In the genomic region with DNA sequence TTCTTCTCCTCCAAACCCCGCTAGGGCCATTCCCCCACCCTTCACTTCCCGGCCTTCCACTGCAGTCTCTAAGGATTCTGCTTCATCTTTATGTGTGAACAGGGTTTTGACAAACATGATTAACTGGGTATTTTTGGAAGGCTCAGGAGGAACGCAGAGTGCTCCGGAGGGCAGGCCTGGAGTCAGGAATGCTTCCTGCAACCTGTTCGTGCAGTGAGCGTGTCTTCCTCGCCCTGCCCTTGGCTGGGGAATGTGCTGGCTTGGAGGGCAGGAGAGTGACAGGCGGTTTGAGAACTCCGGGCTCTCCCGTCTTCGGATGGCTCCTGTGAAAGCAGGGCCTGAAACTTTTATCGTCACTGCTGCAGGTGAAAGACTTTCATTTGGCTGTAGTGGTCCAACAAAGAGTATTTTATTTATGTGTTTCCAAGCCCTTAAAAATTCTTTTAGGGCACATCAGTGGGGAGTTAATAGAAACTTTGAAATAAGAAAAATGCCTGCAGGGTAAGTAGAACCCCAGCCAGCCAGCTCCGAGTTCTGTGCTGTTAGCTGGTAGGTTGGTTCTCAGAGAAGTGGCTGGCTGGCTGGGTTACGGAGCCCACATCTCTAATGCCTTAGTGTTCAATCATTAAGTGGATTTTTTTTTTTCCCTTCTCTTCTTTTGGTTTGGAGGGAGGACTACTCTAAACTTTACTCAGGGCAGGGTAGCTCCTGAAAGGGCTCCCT, we compare ENCODE assay signal across 15 cellular contexts. TPM values are rescaled to one million over a fixed set of nuclear protein-coding genes. Genes with fewer than 3 reads are reported as not detected.
DNase-seq lines count a peak whose midpoint lies in the region; ATAC-seq and TF ChIP-seq lines count a peak whose summit lies in the region.
"Had no signal": no experiment of that assay in that cellular context is flagged by ENCODE, and none has a peak within 500 bp of the region (broad histone marks: within the 10 kb centered on the region; RNA-seq: fewer than 3 reads in every experiment).

No MANE protein-coding gene starts in this region.

- peaks cover 72% of the 10 kb centered on the region for H3K4me1 Mint-ChIP-seq in nephron
- H3K4me1 Mint-ChIP-seq: activated naive CD4-positive, alpha-beta T cell treated with anti-CD3 and anti-CD28 coated beads, Interleukin-2, amount 10 ng/mL, durations not matched to agents 7 days and 5 days had no signal

- H3K4me3 Mint-ChIP-seq in nephron: no peak overlapping the region
- H3K4me3 Mint-ChIP-seq: activated CD4-positive, alpha-beta T cell treated with anti-CD3 and anti-CD28 coated beads for 36 hours; activated naive CD4-positive, alpha-beta T cell treated with anti-CD3 and anti-CD28 coated beads, Interleukin-2, amount 10 ng/mL, durations not matched to agents 7 days and 5 days had no signal

- H3K27me3 ChIP-seq in right atrium auricular region (no peaks in the 10 kb centered on the region), heart left ventricle (no peaks in the 10 kb centered on the region), uterus (no peaks in the 10 kb centered on the region)

- no peaks in the 10 kb centered on the region for H3K27me3 Mint-ChIP-seq in nephron (ENCODE audit: low read depth)

- peak overlapping the region; percentile 77 to 85 (median 84) for H3K27ac Mint-ChIP-seq in nephron
- H3K27ac Mint-ChIP-seq: activated CD4-positive, alpha-beta T cell treated with anti-CD3 and anti-CD28 coated beads for 36 hours; activated naive CD4-positive, alpha-beta T cell treated with anti-CD3 and anti-CD28 coated beads, Interleukin-2, amount 10 ng/mL, durations not matched to agents 7 days and 5 days had no signal

- intact Hi-C loops in Right ventricle myocardium inferior (cut with DNase I): no loop called here
- intact Hi-C loops in heart left ventricle (cut with DNase I): loop anchor here in 1 of 10 donors (10.0 kb wide), 1 partner anchor 46 kb away; a partner anchor contains a TSS
- intact Hi-C loops in uterus (cut with DNase I; ENCODE audit: low total_unique reads): no loop called here

- 50 to 66% (median 60%) methylated on average over 14 of the region's 14 CpGs for WGBS in heart left ventricle, 4 donors

- H3K4me3 ChIP-seq in right atrium auricular region (no peak overlapping the region), heart left ventricle (peak overlapping the region in 1 of 12 donors; percentile 2), uterus (no peak overlapping the region)

- TF ChIP-seq POLR2A in heart left ventricle (IDR thresholded peaks at IDR 0.05) (no peak), uterus (IDR thresholded peaks at IDR 0.05) (no peak)

- H3K4me1 ChIP-seq in right atrium auricular region (peaks cover 2 to 49% of the 10 kb centered on the region in 2 donors), heart left ventricle (peaks cover 0 to 74% (median 40%) of the 10 kb centered on the region in 12 donors), uterus (peaks cover 8 to 30% of the 10 kb centered on the region in 2 donors)

- DNase-seq in Right ventricle myocardium inferior (ENCODE audit: missing footprints): no peak
- no peak for DNase-seq in right atrium auricular region (ENCODE audit: low spot score)
- DNase-seq in heart left ventricle: peak in 2 of 5 donors; percentile 62 to 70
- peak in 1 of 2 donors; percentile 40 for DNase-seq in uterus
- no peak for DNase-seq in NCI-H82 treated with DMSO at 0.1 percent for 48 hours (lab: John Stamatoyannopoulos, UW; ENCODE audit: unreplicated experiment)
- DNase-seq in HCEC 1CT: no peak
- no peak for DNase-seq in mesenteric fat pad (ENCODE audit: low spot score)
- DNase-seq: activated CD4-positive, alpha-beta T cell treated with anti-CD3 and anti-CD28 coated beads for 36 hours; activated naive CD4-positive, alpha-beta T cell treated with anti-CD3 and anti-CD28 coated beads, Interleukin-2, amount 10 ng/mL, durations not matched to agents 7 days and 5 days; DMS79 treated with DMSO at 0.1 percent for 48 hours; effector CD8-positive, alpha-beta T cell; NCI-H1436; posterior cingulate gyrus had no signal

- H3K9me3 Mint-ChIP-seq in nephron: no peaks in the 10 kb centered on the region
- H3K9me3 Mint-ChIP-seq: activated naive CD4-positive, alpha-beta T cell treated with anti-CD3 and anti-CD28 coated beads, Interleukin-2, amount 10 ng/mL, durations not matched to agents 7 days and 5 days had no signal

- TF ChIP-seq CTCF in right atrium auricular region (IDR thresholded peaks at IDR 0.05) (no peak), heart left ventricle (IDR thresholded peaks at IDR 0.05) (peak in 5 of 12 donors; percentile 6 to 33 (median 18)), nephron (IDR thresholded peaks at IDR 0.05; ENCODE audit: unreplicated experiment in 3 of 3) (peak in 1 of 3 experiments; percentile 30), uterus (IDR thresholded peaks at IDR 0.05) (peak in 1 of 4 experiments; percentile 34)

- peaks cover 18% of the 10 kb centered on the region for H3K36me3 Mint-ChIP-seq in nephron (ENCODE audit: low read depth)
- H3K36me3 Mint-ChIP-seq: activated naive CD4-positive, alpha-beta T cell treated with anti-CD3 and anti-CD28 coated beads, Interleukin-2, amount 10 ng/mL, durations not matched to agents 7 days and 5 days had no signal

- H3K36me3 ChIP-seq in right atrium auricular region (no peaks in the 10 kb centered on the region), heart left ventricle (no peaks in the 10 kb centered on the region), uterus (no peaks in the 10 kb centered on the region)

- peak overlapping the region in 1 of 2 donors; percentile 60 for H3K27ac ChIP-seq in right atrium auricular region
- peak overlapping the region in 10 of 12 donors; percentile 16 to 60 (median 33) for H3K27ac ChIP-seq in heart left ventricle
- peak overlapping the region; percentile 47 to 64 for H3K27ac ChIP-seq in uterus
- H3K27ac ChIP-seq: 22Rv1 had no signal

- ATAC-seq in Right ventricle myocardium inferior: peak; percentile 86
- peak; percentile 59 to 90 (median 85) for ATAC-seq in heart left ventricle
- ATAC-seq: activated CD4-positive, alpha-beta T cell treated with anti-CD3 and anti-CD28 coated beads for 36 hours had no signal

- H3K9me3 ChIP-seq in right atrium auricular region (no peaks in the 10 kb centered on the region), heart left ventricle (no peaks in the 10 kb centered on the region), uterus (no peaks in the 10 kb centered on the region)

RNA-seq across cellular contexts. Expression of a gene that starts 51.0 kb away (rescaled TPM):
- total RNA-seq in Right ventricle myocardium inferior (12.4 TPM), right atrium auricular region (10 to 100 TPM in 1 of 2 donors, 1 to 10 TPM in 1; 8.5 to 11.3 TPM), heart left ventricle (10 to 100 TPM in 5 of 9 donors, 1 to 10 TPM in 4; 5.9 to 17.5 (median 11.1) TPM), uterus (10 to 100 TPM; 12.7 to 59.9 (median 16.1) TPM), mesenteric fat pad (60.1 TPM)
- polyA plus RNA-seq in heart left ventricle: 1 to 10 TPM; 4.3 to 5.4 TPM
